14 cellular contexts compared by ENCODE assay signal in genomic region chr21:41370840-41371697, GRCh38. TPM values are rescaled to one million over a fixed set of nuclear protein-coding genes. Genes with fewer than 3 reads are reported as not detected.
DNase-seq lines count a peak whose midpoint lies in the region; ATAC-seq and TF ChIP-seq lines count a peak whose summit lies in the region.
"Had no signal": no experiment of that assay in that cellular context is flagged by ENCODE, and none has a peak within 500 bp of the region (broad histone marks: within the 10 kb centered on the region; RNA-seq: fewer than 3 reads in every experiment).

No MANE protein-coding gene starts in this region.

- H3K27me3 Mint-ChIP-seq in GM23338 (ENCODE audit: insufficient read depth, low read depth, poor library complexity) (peaks cover 7% of the 10 kb centered on the region), naive B cell (no peaks in the 10 kb centered on the region)
- H3K27me3 Mint-ChIP-seq in activated naive CD8-positive, alpha-beta T cell, result no peaks in the 10 kb centered on the region

- peak overlapping the region; percentile 67 for H3K4me3 ChIP-seq in GM23338
- no peak overlapping the region for H3K4me3 ChIP-seq in MM.1S (ENCODE audit: low read length)

- no peaks in the 10 kb centered on the region for H4K20me1 ChIP-seq in GM23338 (replicated peaks; ENCODE audit: insufficient read depth)
- no peaks in the 10 kb centered on the region for H4K20me1 ChIP-seq in MM.1S (ENCODE audit: insufficient read depth, low read length)

- H3K36me3 ChIP-seq in GM23338 (ENCODE audit: insufficient read depth) (no peaks in the 10 kb centered on the region), MM.1S (replicated peaks; ENCODE audit: insufficient read depth, low read length) (no peaks in the 10 kb centered on the region)

- no peak overlapping the region for H3K9ac ChIP-seq in MM.1S (ENCODE audit: low read length)

- no peak for TF ChIP-seq CTCF in GM23338 (conservative IDR thresholded peaks at IDR 0.05; ENCODE audit: low read depth in 2 of 2)
- TF ChIP-seq CTCF in MM.1S (IDR thresholded peaks at IDR 0.05; ENCODE audit: low read length), result no peak

- DNase-seq in DMS79 treated with DMSO at 0.1 percent for 48 hours (lab: John Stamatoyannopoulos, UW) (peak; percentile 46), DMS79 (lab: John Stamatoyannopoulos, UW) (no peak), GM23338 (ENCODE audit: low spot score) (no peak), naive B cell (no peak), MM.1S (no peak)
- DNase-seq: activated CD8-positive, alpha-beta memory T cell treated with anti-CD3 and anti-CD28 coated beads, Interleukin-2, amount 50 U/mL, for 48 hours; DMS53; NCI-H2029 treated with DMSO at 0.1 percent for 48 hours; stimulated activated CD4-positive, alpha-beta T cell treated with anti-CD3 and anti-CD28 coated beads, Interleukin-1b, Interleukin-23, amount 100 ng/mL, for 48 hours had no signal

- ATAC-seq in GM23338, result no peak
- no peak for ATAC-seq in naive B cell (ENCODE audit: low read depth in 2 of 2)
- no peak for ATAC-seq in HG02623 (IDR thresholded peaks at IDR 0.05; ENCODE audit: unreplicated experiment)
- no peak for ATAC-seq in HG03521 (IDR thresholded peaks at IDR 0.05; ENCODE audit: unreplicated experiment)

- no peaks in the 10 kb centered on the region for H3F3A ChIP-seq in GM23338 (replicated peaks; ENCODE audit: low read depth)
- no peaks in the 10 kb centered on the region for H3F3A ChIP-seq in MM.1S (ENCODE audit: insufficient read depth, low read length)

- H3K4me2 ChIP-seq in GM23338 (peak overlapping the region; percentile 88), MM.1S (ENCODE audit: low read depth, low read length) (no peak overlapping the region)

- H3K79me2 ChIP-seq in GM23338 (replicated peaks; ENCODE audit: insufficient read depth) (0 out of 2 replicates have a peak, but pooled peaks cover 7% of the 10 kb centered on the region), MM.1S (ENCODE audit: low read length) (no peaks in the 10 kb centered on the region)

- no peaks in the 10 kb centered on the region for H3K27me3 ChIP-seq in GM23338 (ENCODE audit: insufficient read depth)
- H3K27me3 ChIP-seq in MM.1S (replicated peaks; ENCODE audit: insufficient read depth, low read length), result peaks cover 19% of the 10 kb centered on the region

- H3K4me3 Mint-ChIP-seq in GM23338, result peak overlapping the region; percentile 77; the same call in 1 of the 3 replicates
- peak overlapping the region; percentile 83 for H3K4me3 Mint-ChIP-seq in activated naive CD8-positive, alpha-beta T cell
- H3K4me3 Mint-ChIP-seq in naive B cell, result peak overlapping the region; percentile 44 to 91 (median 76)

- H2AFZ ChIP-seq in GM23338 (no peak overlapping the region), MM.1S (ENCODE audit: low read length) (no peak overlapping the region)

- H3K9me2 ChIP-seq in GM23338 (ENCODE audit: insufficient read depth) (0 out of 2 replicates have a peak, but pooled peaks cover 10% of the 10 kb centered on the region), MM.1S (replicated peaks; ENCODE audit: insufficient read depth, low read length) (no peaks in the 10 kb centered on the region)

- no peaks in the 10 kb centered on the region for H3K9me3 ChIP-seq in MM.1S (replicated peaks; ENCODE audit: insufficient read depth, low read length)

- H3K36me3 Mint-ChIP-seq in GM23338 (ENCODE audit: low read depth), result no peaks in the 10 kb centered on the region
- peaks cover 10% of the 10 kb centered on the region for H3K36me3 Mint-ChIP-seq in activated naive CD8-positive, alpha-beta T cell
- peaks cover 0 to 8% of the 10 kb centered on the region in 2 donors for H3K36me3 Mint-ChIP-seq in naive B cell

- H3K4me1 ChIP-seq in GM23338 (ENCODE audit: insufficient read depth), result peaks cover 16% of the 10 kb centered on the region; the same call in 1 of the 2 replicates
- H3K4me1 ChIP-seq in MM.1S (ENCODE audit: low read length), result peaks cover 11% of the 10 kb centered on the region; the same call in 1 of the 2 replicates

- H3K4me1 Mint-ChIP-seq in GM23338 (peaks cover 9% of the 10 kb centered on the region), naive B cell (peaks cover 42 to 70% (median 60%) of the 10 kb centered on the region in 3 donors)
- H3K4me1 Mint-ChIP-seq in activated naive CD8-positive, alpha-beta T cell (ENCODE audit: low read depth), result peaks cover 67% of the 10 kb centered on the region

- H3K27ac Mint-ChIP-seq in GM23338 (no peak overlapping the region), naive B cell (peak overlapping the region in 5 of 6 donors; percentile 20 to 95 (median 64))
- H3K27ac Mint-ChIP-seq in activated naive CD8-positive, alpha-beta T cell, result peak overlapping the region; percentile 74

- H3K27ac ChIP-seq in GM23338 (ENCODE audit: low read depth) (no peak overlapping the region), MM.1S (ENCODE audit: low read length) (no peak overlapping the region)
- H3K27ac ChIP-seq: 22Rv1 had no signal

- H3K9me3 Mint-ChIP-seq in GM23338 (peaks cover 4% of the 10 kb centered on the region; the same call in 2 of the 3 replicates), naive B cell (peaks cover 0 to 4% (median 0%) of the 10 kb centered on the region in 7 donors)
- no peaks in the 10 kb centered on the region for H3K9me3 Mint-ChIP-seq in activated naive CD8-positive, alpha-beta T cell (ENCODE audit: low read depth)

TF ChIP-seq in GM23338, 12 proteins besides CTCF, POLR2A, EP300 and RAD21 (continues in another document):
- TF ChIP-seq ZNF114 (CRISPR knock-in tag; IDR thresholded peaks at IDR 0.05), result no peak
- TF ChIP-seq ZNF462 (CRISPR knock-in tag; IDR thresholded peaks at IDR 0.05), result no peak
- no peak for TF ChIP-seq EZH2 (IDR thresholded peaks at IDR 0.05; ENCODE audit: low read depth, unreplicated experiment)
- no peak for TF ChIP-seq CREB1 (CRISPR knock-in tag; IDR thresholded peaks at IDR 0.05; ENCODE audit: low read depth)

RNA-seq across cellular contexts. Expression of gene MX2, which starts 9.2 kb away (rescaled TPM):
- 8.1 and 9.2 TPM in 2 replicates for total RNA-seq in GM23338 (2014; rRNA removed; shearing (Covaris generic))
- 5.4 and 6.1 TPM in 2 replicates for polyA plus RNA-seq in GM23338 (2016; fragmentation: Nextera tagmentation; extraction: Ambion mirVana)
- polyA plus RNA-seq in naive B cell (ENCODE audit: low read depth in 6 of 6), result 10 to 100 TPM; 18.4 to 48.2 (median 40.3) TPM

RNA-seq across cellular contexts. Expression of gene FAM3B, which starts 54.5 kb away (rescaled TPM):
- total RNA-seq in GM23338 (2014; rRNA removed; shearing (Covaris generic)), result 0.74 and 2.5 TPM in 2 replicates
- polyA plus RNA-seq in GM23338 (2016; fragmentation: Nextera tagmentation; extraction: Ambion mirVana) (2.5 and 3.6 TPM in 2 replicates), naive B cell (ENCODE audit: low read depth in 6 of 6) (not detected)
- total RNA-seq: osteoblast had no signal

RNA-seq across cellular contexts. Expression of gene MX1, which starts 55.0 kb away (rescaled TPM):
- total RNA-seq in GM23338 (2014; rRNA removed; shearing (Covaris generic)), result 5.4 and 6.5 TPM in 2 replicates
- polyA plus RNA-seq in GM23338 (2016; fragmentation: Nextera tagmentation; extraction: Ambion mirVana) (2.1 and 3.1 TPM in 2 replicates), naive B cell (ENCODE audit: low read depth in 6 of 6) (100 to 1,000 TPM in 2 of 6 donors, 10 to 100 TPM in 4; 62.0 to 119 (median 77.7) TPM)

Comparison
In these comparisons a context has a peak if more than half of its experiments do, and no peak if none do; other contexts are left out.
1. RNA of gene MX1, which starts 55.0 kb away (polyA plus RNA-seq): 62.0 to 119 TPM in naive B cell; 2.1 to 3.1 TPM in GM23338; every median in the first group is over 10 times any median in the second.
2. Peak in every context shown above with its lines, with median percentiles within 50 percentile points of each other: H3K4me3 Mint-ChIP-seq.